9 cellular contexts compared by ENCODE assay signal in the genomic region with DNA sequence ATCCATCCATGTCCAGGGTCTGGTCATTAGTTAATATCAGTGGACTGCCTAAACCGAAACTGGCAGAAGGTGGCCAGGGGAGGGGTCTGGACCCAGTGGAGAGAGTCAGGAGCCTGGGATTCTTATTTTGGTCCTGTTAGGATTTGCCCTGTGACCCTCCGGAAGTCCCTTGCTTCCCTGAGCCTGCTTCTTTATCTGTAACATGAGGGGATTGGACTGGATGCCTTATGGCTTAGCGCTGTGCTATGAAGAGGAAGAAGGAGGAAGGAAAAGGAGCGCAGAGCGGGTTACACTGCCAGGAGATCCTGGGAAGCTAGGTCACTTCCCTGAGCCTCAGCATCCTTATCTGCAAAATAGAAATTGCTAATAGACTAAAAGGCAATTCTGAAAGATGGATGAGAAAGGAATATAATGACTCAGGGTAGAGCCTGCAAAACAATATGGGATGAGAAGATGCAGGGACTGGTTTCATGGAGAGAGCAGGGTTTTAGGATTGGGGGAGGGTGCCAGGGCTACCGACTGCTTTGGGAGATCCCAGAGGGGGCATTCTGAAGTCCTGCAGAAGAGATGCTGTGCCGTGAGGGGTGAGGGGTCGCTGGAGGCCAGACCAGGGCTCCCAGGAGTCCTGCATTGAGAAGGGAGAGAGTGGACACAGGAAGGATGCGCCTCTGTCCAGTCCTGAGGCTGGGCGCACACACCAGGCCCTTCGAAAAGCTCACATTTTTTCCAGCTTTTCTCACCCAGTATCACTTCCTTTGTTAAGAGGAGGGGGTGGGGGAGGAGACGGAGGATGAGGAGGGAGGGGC. TPM values are rescaled to one million over a fixed set of nuclear protein-coding genes. Genes with fewer than 3 reads are reported as not detected.
DNase-seq lines count a peak whose midpoint lies in the region; ATAC-seq lines count a peak whose summit lies in the region.
"Had no signal": no experiment of that assay in that cellular context is flagged by ENCODE, and none has a peak within 500 bp of the region (broad histone marks: within the 10 kb centered on the region; RNA-seq: fewer than 3 reads in every experiment).

No MANE protein-coding gene starts in this region.

- H3K9ac ChIP-seq in stomach smooth muscle (ENCODE audit: low read length in 2 of 2) = no peak overlapping the region

- POLR2A ChIA-PET in T-cell (lab: Charles Lee) = interaction anchor here in 1 of 2 donors (0.6 kb wide), 1 partner anchor 197 kb away, joined by 3 read pairs; no protein-coding TSS in a partner anchor

- no peaks in the 10 kb centered on the region for H3K9me3 ChIP-seq in stomach smooth muscle (ENCODE audit: control insufficient read depth in 2 of 2, low read length in 2 of 2)

- H3K36me3 ChIP-seq in stomach smooth muscle (ENCODE audit: control insufficient read depth in 2 of 2, insufficient read depth in 2 of 2, low read length in 2 of 2) = no peaks in the 10 kb centered on the region

- peak overlapping the region; percentile 13 to 65 (median 13) for H3K4me3 Mint-ChIP-seq in T-cell

- peaks cover 34 to 36% of the 10 kb centered on the region in 2 donors for H3K27me3 ChIP-seq in stomach smooth muscle (ENCODE audit: control insufficient read depth in 1 of 2, insufficient read depth in 2 of 2, low read length in 2 of 2)

- peak overlapping the region; percentile 63 to 73 for H3K4me3 ChIP-seq in stomach smooth muscle (ENCODE audit: low read length in 2 of 2)

- H3K4me1 Mint-ChIP-seq in T-cell = peaks cover 9 to 15% (median 9%) of the 10 kb centered on the region in 3 donors

- H3K4me1 ChIP-seq in stomach smooth muscle (ENCODE audit: control insufficient read depth, insufficient read depth, low read length) = peaks cover 31% of the 10 kb centered on the region

- CTCF ChIA-PET in T-cell (lab: Charles Lee) = no interaction called here

- no peak overlapping the region for H3K27ac ChIP-seq in stomach smooth muscle (ENCODE audit: low read length)

- peak overlapping the region in 1 of 2 donors; percentile 37 for H3K27ac Mint-ChIP-seq in T-cell

- no peak for ATAC-seq in T-cell (replicated peaks in 1 of 4)

- peak; percentile 16 for DNase-seq in SIG-M5 treated with dmso at 0.1 percent for 504 hours (lab: John Stamatoyannopoulos, UW; ENCODE audit: unreplicated experiment)
- no peak for DNase-seq in SIG-M5 (lab: John Stamatoyannopoulos, UW)
- DNase-seq in T-cell = no peak
- peak; percentile 45 for DNase-seq in islet precursor cell
- no peak for DNase-seq in NCI-H1417 (lab: John Stamatoyannopoulos, UW)
- DNase-seq in stimulated activated CD4-positive, alpha-beta T cell treated with anti-CD3 and anti-CD28 coated beads, Interleukin-15, amount 100 ng/mL, for 24 hours = no peak
- no peak for DNase-seq in activated CD4-positive, alpha-beta T cell treated with anti-CD3 and anti-CD28 coated beads for 1 hour
- DNase-seq: activated T-cell treated with anti-CD3 and anti-CD28 coated beads, Interleukin-2, amount 50 U/mL, for 1 hour had no signal

- H3K27me3 Mint-ChIP-seq in T-cell = peaks cover 51 to 75% of the 10 kb centered on the region in 2 donors

- no peaks in the 10 kb centered on the region for H3K36me3 Mint-ChIP-seq in T-cell

- H3K9me3 Mint-ChIP-seq in T-cell = no peaks in the 10 kb centered on the region

RNA-seq across cellular contexts. Expression of gene ADORA1, which starts 0.5 kb away (rescaled TPM):
- total RNA-seq in T-cell = not detected

RNA-seq across cellular contexts. Expression of gene MYOG, which starts 41.3 kb away (rescaled TPM):
- not detected for total RNA-seq in T-cell

RNA-seq across cellular contexts. Expression of gene MYBPH, which starts 48.6 kb away (rescaled TPM):
- not detected for total RNA-seq in T-cell

RNA-seq across cellular contexts. Expression of gene CHI3L1, which starts 59.4 kb away (rescaled TPM):
- under 1 TPM in 2 of 5 donors, not detected in 3; 0.20 to 0.30 TPM for total RNA-seq in T-cell

Comparison
In these comparisons a context has a peak if more than half of its experiments do, and no peak if none do; other contexts are left out.
1. DNase-seq: peak in SIG-M5 treated with dmso at 0.1 percent for 504 hours (single experiment) and islet precursor cell (single experiment); none in SIG-M5 (single experiment), T-cell (0 of 34), NCI-H1417 (0 of 3), stimulated activated CD4-positive, alpha-beta T cell treated with anti-CD3 and anti-CD28 coated beads, Interleukin-15, amount 100 ng/mL, for 24 hours (single experiment) and activated CD4-positive, alpha-beta T cell treated with anti-CD3 and anti-CD28 coated beads for 1 hour (single experiment).